In genomic region chr10:73590881-73591577, GRCh38 we compare ENCODE assay signal across 1 cellular context.
TF ChIP-seq lines count a peak whose summit lies in the region.

TSS of gene USP54 (minus strand) at chr10:73591342. CDS start at chr10:73575658, 15,684 bp downstream.

TF ChIP-seq in HEK293, 187 proteins besides CTCF, POLR2A, EP300 and RAD21 (continued from another document):
- TF ChIP-seq PRDM10 (tag by site-specific recombination; IDR thresholded peaks at IDR 0.05) (peak; percentile 63), ZNF629 (tag by site-specific recombination; IDR thresholded peaks at IDR 0.05) (no peak), ZNF324 (tag by site-specific recombination; IDR thresholded peaks at IDR 0.05) (no peak), PRDM6 (tag by site-specific recombination; IDR thresholded peaks at IDR 0.05) (peak; percentile 75; the same call in 1 of the 2 replicates), ZNF580 (tag by site-specific recombination; IDR thresholded peaks at IDR 0.05) (no peak), ZNF362 (tag by site-specific recombination; IDR thresholded peaks at IDR 0.05) (peak; percentile 95), WT1 (tag by site-specific recombination; IDR thresholded peaks at IDR 0.05) (peak; percentile 75), MZF1 (tag by site-specific recombination; IDR thresholded peaks at IDR 0.05; ENCODE audit: borderline replicate concordance) (peak; percentile 52; the same call in 1 of the 2 replicates), ZNF692 (tag by site-specific recombination; IDR thresholded peaks at IDR 0.05) (0 out of 2 replicates have a peak, but pooled peaks have one; percentile 24), SP7 (tag by site-specific recombination; IDR thresholded peaks at IDR 0.05) (peak; percentile 34), PATZ1 (tag by site-specific recombination; IDR thresholded peaks at IDR 0.05) (peak; percentile 65), SP2 (tag by site-specific recombination; IDR thresholded peaks at IDR 0.05) (peak; percentile 8; the same call in 1 of the 2 replicates), ZNF404 (tag by site-specific recombination; IDR thresholded peaks at IDR 0.05) (no peak), ZNF366 (tag by site-specific recombination; conservative IDR thresholded peaks at IDR 0.05) (peak; percentile 7; the same call in 1 of the 2 replicates), OSR2 (tag by site-specific recombination; IDR thresholded peaks at IDR 0.05) (0 out of 2 replicates have a peak, but pooled peaks have one; percentile 14), ZBTB17 (tag by site-specific recombination; IDR thresholded peaks at IDR 0.05) (peak; percentile 71), ZNF600 (tag by site-specific recombination; IDR thresholded peaks at IDR 0.05) (peak; percentile 35; the same call in 1 of the 2 replicates)
